ENCODE assay signal across 1 cellular context in the genomic region with DNA sequence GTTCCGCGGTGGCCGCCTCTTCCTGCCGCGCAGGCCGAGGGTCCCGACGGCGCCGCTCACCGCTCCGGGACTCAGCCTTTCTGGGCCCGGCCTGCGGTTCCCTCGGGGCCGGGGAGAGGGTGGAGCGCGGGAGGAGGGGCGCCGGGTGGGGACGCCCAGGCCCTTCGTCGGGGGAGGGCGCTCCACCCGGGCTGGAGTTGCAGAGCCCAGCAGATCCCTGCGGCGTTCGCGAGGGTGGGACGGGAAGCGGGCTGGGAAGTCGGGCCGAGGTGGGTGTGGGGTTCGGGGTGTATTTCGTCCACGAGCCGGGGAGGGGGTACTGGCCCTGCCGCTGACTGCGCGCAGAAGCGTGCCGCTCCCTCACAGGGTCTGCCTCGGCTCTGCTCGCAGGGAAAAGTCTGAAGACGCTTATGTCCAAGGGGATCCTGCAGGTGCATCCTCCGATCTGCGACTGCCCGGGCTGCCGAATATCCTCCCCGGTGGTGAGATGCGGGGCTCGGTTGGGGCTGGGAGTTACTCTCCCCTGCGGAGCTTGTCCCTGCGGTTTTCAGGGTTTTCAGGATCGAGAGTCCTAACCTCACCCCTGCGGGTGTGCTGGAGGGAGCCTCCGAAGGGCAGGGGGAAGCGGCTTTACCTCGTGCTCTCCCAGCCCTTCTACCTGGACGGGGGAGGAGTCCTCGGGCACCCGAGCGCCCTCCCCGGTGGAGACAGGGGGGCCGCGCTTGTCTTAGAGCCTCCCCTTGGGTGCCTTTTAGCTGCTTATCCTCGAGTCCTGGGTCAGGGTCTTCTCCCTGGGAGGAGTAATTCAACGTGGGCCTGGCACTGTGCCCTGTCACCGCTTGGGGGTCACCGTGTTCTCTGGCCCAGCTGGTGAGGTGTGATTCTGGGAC.
TF ChIP-seq lines count a peak whose summit lies in the region.

No MANE protein-coding gene starts in this region.

TF ChIP-seq in GM23338, 12 proteins besides CTCF, POLR2A, EP300 and RAD21:
- TF ChIP-seq, protein P1, sequence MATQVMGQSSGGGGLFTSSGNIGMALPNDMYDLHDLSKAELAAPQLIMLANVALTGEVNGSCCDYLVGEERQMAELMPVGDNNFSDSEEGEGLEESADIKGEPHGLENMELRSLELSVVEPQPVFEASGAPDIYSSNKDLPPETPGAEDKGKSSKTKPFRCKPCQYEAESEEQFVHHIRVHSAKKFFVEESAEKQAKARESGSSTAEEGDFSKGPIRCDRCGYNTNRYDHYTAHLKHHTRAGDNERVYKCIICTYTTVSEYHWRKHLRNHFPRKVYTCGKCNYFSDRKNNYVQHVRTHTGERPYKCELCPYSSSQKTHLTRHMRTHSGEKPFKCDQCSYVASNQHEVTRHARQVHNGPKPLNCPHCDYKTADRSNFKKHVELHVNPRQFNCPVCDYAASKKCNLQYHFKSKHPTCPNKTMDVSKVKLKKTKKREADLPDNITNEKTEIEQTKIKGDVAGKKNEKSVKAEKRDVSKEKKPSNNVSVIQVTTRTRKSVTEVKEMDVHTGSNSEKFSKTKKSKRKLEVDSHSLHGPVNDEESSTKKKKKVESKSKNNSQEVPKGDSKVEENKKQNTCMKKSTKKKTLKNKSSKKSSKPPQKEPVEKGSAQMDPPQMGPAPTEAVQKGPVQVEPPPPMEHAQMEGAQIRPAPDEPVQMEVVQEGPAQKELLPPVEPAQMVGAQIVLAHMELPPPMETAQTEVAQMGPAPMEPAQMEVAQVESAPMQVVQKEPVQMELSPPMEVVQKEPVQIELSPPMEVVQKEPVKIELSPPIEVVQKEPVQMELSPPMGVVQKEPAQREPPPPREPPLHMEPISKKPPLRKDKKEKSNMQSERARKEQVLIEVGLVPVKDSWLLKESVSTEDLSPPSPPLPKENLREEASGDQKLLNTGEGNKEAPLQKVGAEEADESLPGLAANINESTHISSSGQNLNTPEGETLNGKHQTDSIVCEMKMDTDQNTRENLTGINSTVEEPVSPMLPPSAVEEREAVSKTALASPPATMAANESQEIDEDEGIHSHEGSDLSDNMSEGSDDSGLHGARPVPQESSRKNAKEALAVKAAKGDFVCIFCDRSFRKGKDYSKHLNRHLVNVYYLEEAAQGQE (IDR thresholded peaks at IDR 0.05; ENCODE audit: unreplicated experiment): no peak
- TF ChIP-seq JUNB (IDR thresholded peaks at IDR 0.05; ENCODE audit: unreplicated experiment): no peak
- peak; percentile 77 for TF ChIP-seq EZH2phosphoT487 (IDR thresholded peaks at IDR 0.05; ENCODE audit: unreplicated experiment)
- TF ChIP-seq EZH2 (IDR thresholded peaks at IDR 0.05; ENCODE audit: low read depth, unreplicated experiment): peak; percentile 92
- TF ChIP-seq POLR2AphosphoS5 (IDR thresholded peaks at IDR 0.05; ENCODE audit: low read depth): no peak
- TF ChIP-seq ZNF114 (CRISPR knock-in tag; IDR thresholded peaks at IDR 0.05): no peak
- TF ChIP-seq NANOG (IDR thresholded peaks at IDR 0.05; ENCODE audit: borderline replicate concordance): no peak
- TF ChIP-seq CREB1 (CRISPR knock-in tag; IDR thresholded peaks at IDR 0.05; ENCODE audit: low read depth): no peak
- no peak for TF ChIP-seq STAT1 (IDR thresholded peaks at IDR 0.05; ENCODE audit: unreplicated experiment)
